8 cellular contexts compared by ENCODE assay signal in the genomic region with DNA sequence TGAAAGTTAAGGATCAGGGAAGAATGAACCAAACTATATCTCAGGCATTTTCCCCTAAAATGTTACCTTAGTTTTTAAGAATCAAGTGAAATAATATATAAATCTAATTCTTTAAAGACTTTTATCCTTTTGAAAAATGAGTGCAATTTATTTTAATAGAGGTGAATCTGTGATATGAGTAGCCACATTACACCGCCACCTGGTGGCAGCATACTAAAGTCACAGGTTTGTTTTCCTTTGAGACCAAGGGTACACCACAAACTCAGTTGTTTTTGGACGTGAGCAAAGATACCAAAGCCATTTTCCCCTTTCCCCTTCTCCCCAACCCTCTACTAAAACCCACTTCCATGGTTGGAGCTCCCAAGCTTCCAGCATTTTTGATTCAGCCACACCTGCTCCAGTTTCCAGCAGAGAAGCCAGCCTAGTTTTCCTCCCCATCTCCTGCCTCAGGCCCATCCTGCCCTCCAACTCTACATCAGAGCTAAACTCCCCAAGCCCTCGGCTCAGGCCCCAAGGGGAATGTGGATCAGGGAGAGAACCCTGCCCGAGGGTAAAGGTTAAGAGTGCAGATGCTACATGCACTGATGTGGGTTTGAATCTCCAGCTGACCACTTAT. TPM values are rescaled to one million over a fixed set of nuclear protein-coding genes. Genes with fewer than 3 reads are reported as not detected.
DNase-seq lines count a peak whose midpoint lies in the region; ATAC-seq and TF ChIP-seq lines count a peak whose summit lies in the region.

No MANE protein-coding gene starts in this region.

- H3K36me3 ChIP-seq in hepatocyte (replicated peaks; ENCODE audit: insufficient read depth, low read depth), result no peaks in the 10 kb centered on the region

- H3K27me3 ChIP-seq in hepatocyte, result no peaks in the 10 kb centered on the region

- H3K79me2 ChIP-seq in hepatocyte, result no peaks in the 10 kb centered on the region

- no peak overlapping the region for H3K4me3 ChIP-seq in LNCaP clone FGC (ENCODE audit: low read depth, low read length)
- no peak overlapping the region for H3K4me3 ChIP-seq in hepatocyte

- DNase-seq in DMS53 treated with DMSO at 0.1 percent for 48 hours (lab: John Stamatoyannopoulos, UW; ENCODE audit: unreplicated experiment) (peak; percentile 26), LNCaP clone FGC (ENCODE audit: low read depth) (no peak), T-helper 17 cell (peak; percentile 39 to 58 (median 49)), amniotic epithelial cell (ENCODE audit: low read depth) (peak; percentile 58), hepatocyte (ENCODE audit: low spot score) (peak; percentile 80), NCI-H524 treated with DMSO at 0.1 percent for 48 hours (lab: John Stamatoyannopoulos, UW) (no peak)
- DNase-seq in stimulated activated CD4-positive, alpha-beta T cell treated with anti-CD3 and anti-CD28 coated beads, Interleukin-12 subunit alpha, Interleukin-12 subunit beta, amount 100 ng/mL, for 24 hours (ENCODE audit: low read depth in 2 of 2), result peak; percentile 43 to 67

- WGBS in hepatocyte (ENCODE audit: low lambda C conversion rate, missing lambda C conversion rate), result 26% methylated on average over 4 of the region's 4 CpGs

- no peak overlapping the region for H2AFZ ChIP-seq in hepatocyte

- no peak overlapping the region for H3K27ac Mint-ChIP-seq in T-helper 17 cell

- TF ChIP-seq CTCF in LNCaP clone FGC (IDR thresholded peaks at IDR 0.05; ENCODE audit: control insufficient read depth, extremely low read depth, insufficient read depth) (peak; percentile 54), hepatocyte (IDR thresholded peaks at IDR 0.05; ENCODE audit: poor library complexity) (peak; percentile 79)

- H4K20me1 ChIP-seq in hepatocyte (ENCODE audit: insufficient read depth, poor library complexity, severe bottlenecking), result no peaks in the 10 kb centered on the region

- no peaks in the 10 kb centered on the region for H3K4me1 ChIP-seq in hepatocyte (ENCODE audit: insufficient read depth)

- H3K9me2 ChIP-seq in hepatocyte (replicated peaks; ENCODE audit: insufficient read depth), result no peaks in the 10 kb centered on the region

- H3K36me3 Mint-ChIP-seq in T-helper 17 cell (ENCODE audit: low read depth), result no peaks in the 10 kb centered on the region

- peaks cover 7% of the 10 kb centered on the region for H3K4me1 Mint-ChIP-seq in T-helper 17 cell

- H3K27ac ChIP-seq in hepatocyte, result no peak overlapping the region

- H3K4me3 Mint-ChIP-seq in T-helper 17 cell, result no peak overlapping the region

- H3K4me2 ChIP-seq in hepatocyte, result no peak overlapping the region

- H3K27me3 Mint-ChIP-seq in T-helper 17 cell, result no peaks in the 10 kb centered on the region

- H3K9me3 ChIP-seq in T-helper 17 cell (ENCODE audit: control insufficient read depth, low read length, poor library complexity, severe bottlenecking), result no peaks in the 10 kb centered on the region
- H3K9me3 ChIP-seq in hepatocyte (ENCODE audit: low read depth), result no peaks in the 10 kb centered on the region

- ATAC-seq in T-helper 17 cell (peak; percentile 72), HG03039 (IDR thresholded peaks at IDR 0.05; ENCODE audit: unreplicated experiment) (no peak)

RNA-seq across cellular contexts. Expression of a gene that starts 22.9 kb away (rescaled TPM):
- total RNA-seq in T-helper 17 cell (10 to 100 TPM; 90.3 to 96.6 TPM), hepatocyte (17.3 and 20.5 TPM in 2 replicates)
- polyA plus RNA-seq in hepatocyte, result 21.1 and 27.5 TPM in 2 replicates

Comparison
In these comparisons a context has a peak if more than half of its experiments do, and no peak if none do; other contexts are left out.
1. DNase-seq: peak in DMS53 treated with DMSO at 0.1 percent for 48 hours (single experiment), T-helper 17 cell (3 of 3), amniotic epithelial cell (single experiment), hepatocyte (single experiment) and stimulated activated CD4-positive, alpha-beta T cell treated with anti-CD3 and anti-CD28 coated beads, Interleukin-12 subunit alpha, Interleukin-12 subunit beta, amount 100 ng/mL, for 24 hours (2 of 2); none in LNCaP clone FGC (single experiment) and NCI-H524 treated with DMSO at 0.1 percent for 48 hours (single experiment).